21 cellular contexts compared by ENCODE assay signal in genomic region chr3:173659972-173660371, GRCh38.
"Had no signal": no experiment of that assay in that cellular context is flagged by ENCODE, and none has a peak within 500 bp of the region (broad histone marks: within the 10 kb centered on the region; RNA-seq: fewer than 3 reads in every experiment).

No MANE protein-coding gene starts in this region.

- FAIRE-seq: keratinocyte, small intestine had no signal

- H3K4me1 ChIP-seq: adrenal gland, right lobe of liver, upper lobe of left lung had no signal

- H3K9me3 Mint-ChIP-seq: activated naive CD4-positive, alpha-beta T cell treated with anti-CD3 and anti-CD28 coated beads, Interleukin-2, amount 50 U/mL, for 24 hours; activated T-cell treated with anti-CD3 and anti-CD28 coated beads, Interleukin-2, amount 50 U/mL, for 72 hours; memory B cell; stimulated activated naive CD8-positive, alpha-beta T cell treated with anti-CD3 and anti-CD28 coated beads, Interleukin-15, amount 100 ng/mL, for 72 hours had no signal

- H3K4me3 ChIP-seq: adrenal gland, dorsolateral prefrontal cortex, mucosa of descending colon, right lobe of liver, upper lobe of left lung had no signal

- H3K4me1 Mint-ChIP-seq: activated naive CD4-positive, alpha-beta T cell treated with anti-CD3 and anti-CD28 coated beads, Interleukin-2, amount 50 U/mL, for 24 hours; memory B cell; naive B cell; stimulated activated naive CD8-positive, alpha-beta T cell treated with anti-CD3 and anti-CD28 coated beads, Interleukin-15, amount 100 ng/mL, for 72 hours had no signal

- H3K27me3 ChIP-seq: adrenal gland, dorsolateral prefrontal cortex, right lobe of liver, upper lobe of left lung had no signal

- H3K27me3 Mint-ChIP-seq: activated naive CD4-positive, alpha-beta T cell treated with anti-CD3 and anti-CD28 coated beads, Interleukin-2, amount 50 U/mL, for 24 hours; memory B cell; naive B cell; progenitor cell of endocrine pancreas; stimulated activated naive CD8-positive, alpha-beta T cell treated with anti-CD3 and anti-CD28 coated beads, Interleukin-15, amount 100 ng/mL, for 72 hours had no signal

- DNase-seq: activated CD4-positive, alpha-beta T cell treated with anti-CD3 and anti-CD28 coated beads, Interleukin-2, amount 50 U/mL, for 4 hours; activated effector memory CD4-positive, alpha-beta T cell treated with anti-CD3 and anti-CD28 coated beads, Interleukin-2, amount 50 U/mL, for 16 hours; activated T-cell treated with anti-CD3 and anti-CD28 coated beads, Interleukin-2, amount 50 U/mL, for 72 hours; adrenal gland; dorsolateral prefrontal cortex; foreskin fibroblast; mucosa of descending colon; naive B cell; right lobe of liver; small intestine; stimulated activated CD4-positive, alpha-beta T cell treated with anti-CD3 and anti-CD28 coated beads, Interleukin-4, amount 100 ng/mL, for 1 hour; stimulated activated naive CD8-positive, alpha-beta T cell treated with anti-CD3 and anti-CD28 coated beads, Interleukin-15, amount 100 ng/mL, for 72 hours; T-helper 2 cell; upper lobe of left lung had no signal

- H3K36me3 Mint-ChIP-seq: activated naive CD4-positive, alpha-beta T cell treated with anti-CD3 and anti-CD28 coated beads, Interleukin-2, amount 50 U/mL, for 24 hours; memory B cell; naive B cell had no signal

- H3K9me3 ChIP-seq: adrenal gland, mucosa of descending colon, right lobe of liver, upper lobe of left lung had no signal

- ATAC-seq: activated T-cell treated with anti-CD3 and anti-CD28 coated beads, Interleukin-2, amount 50 U/mL, for 72 hours; left lobe of liver; mucosa of descending colon; right lobe of liver; stimulated activated naive CD8-positive, alpha-beta T cell treated with anti-CD3 and anti-CD28 coated beads, Interleukin-15, amount 100 ng/mL, for 72 hours had no signal

- H3K27ac ChIP-seq: adrenal gland, dorsolateral prefrontal cortex, epithelial cell of prostate, right lobe of liver, upper lobe of left lung had no signal

- H3K27ac Mint-ChIP-seq: activated naive CD4-positive, alpha-beta T cell treated with anti-CD3 and anti-CD28 coated beads, Interleukin-2, amount 50 U/mL, for 24 hours; activated T-cell treated with anti-CD3 and anti-CD28 coated beads, Interleukin-2, amount 50 U/mL, for 72 hours; memory B cell; naive B cell; progenitor cell of endocrine pancreas; stimulated activated naive CD8-positive, alpha-beta T cell treated with anti-CD3 and anti-CD28 coated beads, Interleukin-15, amount 100 ng/mL, for 72 hours had no signal

- H3K36me3 ChIP-seq: adrenal gland, right lobe of liver, upper lobe of left lung had no signal

- H3K4me3 Mint-ChIP-seq: activated naive CD4-positive, alpha-beta T cell treated with anti-CD3 and anti-CD28 coated beads, Interleukin-2, amount 50 U/mL, for 24 hours; activated T-cell treated with anti-CD3 and anti-CD28 coated beads, Interleukin-2, amount 50 U/mL, for 72 hours; memory B cell; naive B cell; neural crest cell; stimulated activated naive CD8-positive, alpha-beta T cell treated with anti-CD3 and anti-CD28 coated beads, Interleukin-15, amount 100 ng/mL, for 72 hours had no signal
